Comparison of ENCODE assay signal across 8 cellular contexts in genomic region chr17:44898768-44899073, GRCh38. TPM values are rescaled to one million over a fixed set of nuclear protein-coding genes. Genes with fewer than 3 reads are reported as not detected.
A peak's percentile ranks its signal among the peaks of the same experiment; 100 is the strongest.
DNase-seq lines count a peak whose midpoint lies in the region; ATAC-seq and TF ChIP-seq lines count a peak whose summit lies in the region.

No MANE protein-coding gene starts in this region.

- TF ChIP-seq RAD21 in liver (IDR thresholded peaks at IDR 0.05): no peak

- TF ChIP-seq POLR2A in transverse colon (IDR thresholded peaks at IDR 0.05): no peak

- peak overlapping the region; percentile 84 for H3K4me3 Mint-ChIP-seq in Calu3 (ENCODE audit: low read depth, unreplicated experiment)

- BruUV-seq in Calu3 (replicated peaks; lab: Mats Ljungman, UMichigan): TSS peak; percentile 83

- peak overlapping the region; percentile 99 for H3K27ac Mint-ChIP-seq in Calu3 (ENCODE audit: unreplicated experiment)

- WGBS in liver: 0% methylated on average over 7 of the region's 7 CpGs
- 0 to 2% methylated on average over 4 to 7 of the region's 7 CpGs for WGBS in transverse colon (ENCODE audit: low coverage in 1 of 2), 2 donors

- H3K27me3 Mint-ChIP-seq in Calu3 (ENCODE audit: unreplicated experiment): no peaks in the 10 kb centered on the region

- intact Hi-C loops in Calu3 (cut with micrococcal nuclease; ENCODE audit: unreplicated experiment): no loop called here
- intact Hi-C loops in ascending aorta (cut with DNase I): loop anchor here (1.0 kb wide), 1 partner anchor 123 kb away; no protein-coding TSS in a partner anchor
- intact Hi-C loops in transverse colon (cut with DNase I; ENCODE audit: low total_unique reads): no loop called here

- CTCF ChIA-PET in Calu3 (lab: Charles Lee): interaction anchor here (0.6 to 2.7 kb wide), 8 partner anchors 12 to 305 kb away, joined by 3 to 17 read pairs (median 4); partner anchors contain the start of gene ACBD4

- H3K9me3 ChIP-seq in ascending aorta: no peaks in the 10 kb centered on the region
- no peaks in the 10 kb centered on the region for H3K9me3 ChIP-seq in liver (ENCODE audit: control insufficient read depth in 4 of 4, low read length in 3 of 4)
- no peaks in the 10 kb centered on the region for H3K9me3 ChIP-seq in transverse colon

- H3K36me3 ChIP-seq in KMS-11 (ENCODE audit: insufficient read depth) (peaks cover 4% of the 10 kb centered on the region; the same call in 1 of the 2 replicates), ascending aorta (peaks cover 6 to 10% of the 10 kb centered on the region in 2 donors), liver (ENCODE audit: control insufficient read depth in 4 of 4, insufficient read depth in 3 of 4, low read depth in 1 of 4, low read length in 3 of 4) (peaks cover 0 to 9% (median 6%) of the 10 kb centered on the region in 4 donors), transverse colon (peaks cover 0 to 7% (median 3%) of the 10 kb centered on the region in 4 donors)

- in situ Hi-C loops in transverse colon (cut with MboI; ENCODE audit: low pct_ligation_motif_present in 1 of 4, low pct_unique_long_range_greater_than_20kb in 1 of 4, low sequenced_read_pairs in 3 of 4): no loop called here

- H3K4me1 ChIP-seq in KMS-11 (ENCODE audit: low read depth, poor library complexity, severe bottlenecking) (peaks cover 22% of the 10 kb centered on the region), ascending aorta (peaks cover 0 to 15% of the 10 kb centered on the region in 2 donors), liver (ENCODE audit: control insufficient read depth in 4 of 4, insufficient read depth in 4 of 4, low read length in 3 of 4) (peaks cover 3 to 20% (median 19%) of the 10 kb centered on the region in 4 donors), transverse colon (peaks cover 10 to 28% (median 20%) of the 10 kb centered on the region in 4 donors)

- H3K27me3 ChIP-seq in KMS-11 (ENCODE audit: insufficient read depth, low read depth): peaks cover 4% of the 10 kb centered on the region; the same call in 1 of the 2 replicates
- H3K27me3 ChIP-seq in ascending aorta: no peaks in the 10 kb centered on the region
- no peaks in the 10 kb centered on the region for H3K27me3 ChIP-seq in liver (ENCODE audit: control insufficient read depth in 4 of 4, insufficient read depth in 4 of 4, low read length in 3 of 4)
- no peaks in the 10 kb centered on the region for H3K27me3 ChIP-seq in transverse colon

- peak overlapping the region; percentile 97 for H3K4me2 ChIP-seq in KMS-11

- TF ChIP-seq EP300 in transverse colon (IDR thresholded peaks at IDR 0.05; ENCODE audit: low read depth): no peak

- peak overlapping the region; percentile 92 for H2AFZ ChIP-seq in KMS-11 (ENCODE audit: low read depth)

- H3K9me3 Mint-ChIP-seq in Calu3 (ENCODE audit: low read depth, unreplicated experiment): no peaks in the 10 kb centered on the region

- peak; percentile 48 for DNase-seq in Calu3
- no peak for DNase-seq in ascending aorta (ENCODE audit: low spot score in 2 of 2)
- DNase-seq in transverse colon: no peak
- DNase-seq in caudate nucleus (lab: John Stamatoyannopoulos, UW): no peak
- DNase-seq in AG08395 (ENCODE audit: low spot score): no peak

- H3K4me1 Mint-ChIP-seq in Calu3 (ENCODE audit: low read depth, unreplicated experiment): peaks cover 19% of the 10 kb centered on the region

- peaks cover 35% of the 10 kb centered on the region for H3K36me3 Mint-ChIP-seq in Calu3 (ENCODE audit: insufficient read depth, unreplicated experiment)

- peak overlapping the region; percentile 98 for H3K27ac ChIP-seq in KMS-11
- H3K27ac ChIP-seq in ascending aorta: peak overlapping the region in 1 of 2 donors; percentile 96
- peak overlapping the region; percentile 98 to 99 for H3K27ac ChIP-seq in liver (ENCODE audit: low read depth in 1 of 2, low read length in 2 of 2)
- H3K27ac ChIP-seq in transverse colon: peak overlapping the region; percentile 86 to 93 (median 90)
- H3K27ac ChIP-seq in caudate nucleus (ENCODE audit: low read depth, low read length): no peak overlapping the region

- no peak for ATAC-seq in HG03469 (IDR thresholded peaks at IDR 0.05; ENCODE audit: unreplicated experiment)

- 0 out of 2 replicates have a peak, but pooled peaks cover 3% of the 10 kb centered on the region for H4K20me1 ChIP-seq in KMS-11 (ENCODE audit: insufficient read depth)

- peaks cover 46% of the 10 kb centered on the region for H3K79me2 ChIP-seq in KMS-11 (ENCODE audit: insufficient read depth, low read depth)

- peak overlapping the region; percentile 52 for H3K4me3 ChIP-seq in KMS-11 (IDR thresholded peaks at IDR 0.05; ENCODE audit: insufficient read depth, low read depth, low read length)
- H3K4me3 ChIP-seq in ascending aorta: peak overlapping the region; percentile 75 to 76
- peak overlapping the region; percentile 73 to 100 (median 80) for H3K4me3 ChIP-seq in liver (ENCODE audit: low read depth in 1 of 3, low read length in 3 of 3)
- peak overlapping the region; percentile 33 to 88 (median 64) for H3K4me3 ChIP-seq in transverse colon

- no peak for TF ChIP-seq CTCF in Calu3 (IDR thresholded peaks at IDR 0.05; ENCODE audit: unreplicated experiment)
- TF ChIP-seq CTCF in KMS-11 (conservative IDR thresholded peaks at IDR 0.05; ENCODE audit: low read depth, low read length): no peak
- no peak for TF ChIP-seq CTCF in ascending aorta (IDR thresholded peaks at IDR 0.05)
- no peak for TF ChIP-seq CTCF in liver (IDR thresholded peaks at IDR 0.05; ENCODE audit: low read depth, low read length, missing input control)
- TF ChIP-seq CTCF in transverse colon (IDR thresholded peaks at IDR 0.05): no peak

- H3K9ac ChIP-seq in KMS-11 (peak overlapping the region; percentile 98), liver (ENCODE audit: low read depth in 1 of 2, low read length in 2 of 2) (peak overlapping the region; percentile 39 to 93)

TF ChIP-seq in liver, 16 proteins besides CTCF, POLR2A, EP300 and RAD21 (continues in another document):
- TF ChIP-seq SP1 (IDR thresholded peaks at IDR 0.05) (no peak), NR2F2 (IDR thresholded peaks at IDR 0.05) (no peak), FOXA2 (IDR thresholded peaks at IDR 0.05) (no peak), YY1 (IDR thresholded peaks at IDR 0.05) (no peak), GABPA (IDR thresholded peaks at IDR 0.05 in 1 of 2, conservative IDR thresholded peaks at IDR 0.05 in 1 of 2) (no peak), RXRA (IDR thresholded peaks at IDR 0.05) (no peak), MAX (IDR thresholded peaks at IDR 0.05) (no peak), EGR1 (IDR thresholded peaks at IDR 0.05; ENCODE audit: low read depth in 2 of 2) (no peak), HNF4A (conservative IDR thresholded peaks at IDR 0.05) (no peak), JUND (IDR thresholded peaks at IDR 0.05) (no peak), TAF1 (conservative IDR thresholded peaks at IDR 0.05) (no peak), HNF4G (IDR thresholded peaks at IDR 0.05) (no peak), FOXA1 (IDR thresholded peaks at IDR 0.05) (no peak)
- TF ChIP-seq, protein P1, sequence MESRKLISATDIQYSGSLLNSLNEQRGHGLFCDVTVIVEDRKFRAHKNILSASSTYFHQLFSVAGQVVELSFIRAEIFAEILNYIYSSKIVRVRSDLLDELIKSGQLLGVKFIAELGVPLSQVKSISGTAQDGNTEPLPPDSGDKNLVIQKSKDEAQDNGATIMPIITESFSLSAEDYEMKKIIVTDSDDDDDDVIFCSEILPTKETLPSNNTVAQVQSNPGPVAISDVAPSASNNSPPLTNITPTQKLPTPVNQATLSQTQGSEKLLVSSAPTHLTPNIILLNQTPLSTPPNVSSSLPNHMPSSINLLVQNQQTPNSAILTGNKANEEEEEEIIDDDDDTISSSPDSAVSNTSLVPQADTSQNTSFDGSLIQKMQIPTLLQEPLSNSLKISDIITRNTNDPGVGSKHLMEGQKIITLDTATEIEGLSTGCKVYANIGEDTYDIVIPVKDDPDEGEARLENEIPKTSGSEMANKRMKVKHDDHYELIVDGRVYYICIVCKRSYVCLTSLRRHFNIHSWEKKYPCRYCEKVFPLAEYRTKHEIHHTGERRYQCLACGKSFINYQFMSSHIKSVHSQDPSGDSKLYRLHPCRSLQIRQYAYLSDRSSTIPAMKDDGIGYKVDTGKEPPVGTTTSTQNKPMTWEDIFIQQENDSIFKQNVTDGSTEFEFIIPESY (IDR thresholded peaks at IDR 0.05): no peak
- TF ChIP-seq, protein P2, sequence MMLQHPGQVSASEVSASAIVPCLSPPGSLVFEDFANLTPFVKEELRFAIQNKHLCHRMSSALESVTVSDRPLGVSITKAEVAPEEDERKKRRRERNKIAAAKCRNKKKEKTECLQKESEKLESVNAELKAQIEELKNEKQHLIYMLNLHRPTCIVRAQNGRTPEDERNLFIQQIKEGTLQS (IDR thresholded peaks at IDR 0.05): no peak

RNA-seq across cellular contexts. Expression of gene EFTUD2, which starts 0.5 kb away (rescaled TPM):
- total RNA-seq in Calu3 (2022) (197 and 202 TPM in 2 replicates), ascending aorta (126 TPM), liver (10 to 100 TPM; 45.8 to 84.3 TPM), transverse colon (100 to 1,000 TPM in 1 of 4 donors, 10 to 100 TPM in 3; 37.4 to 136 (median 65.4) TPM)
- 10 to 100 TPM; 19.8 to 20.9 TPM for polyA plus RNA-seq in liver

RNA-seq across cellular contexts. Expression of gene GFAP, which starts 16.6 kb away (rescaled TPM):
- not detected in 2 replicates for total RNA-seq in Calu3 (2022)
- total RNA-seq in ascending aorta: 1.7 TPM
- under 1 TPM; 0.33 to 0.42 TPM for total RNA-seq in liver
- under 1 TPM in 1 of 2 donors, not detected in 1; 0.24 TPM for polyA plus RNA-seq in liver
- total RNA-seq in transverse colon: under 1 TPM in 1 of 4 donors, not detected in 3; 0.68 TPM

RNA-seq across cellular contexts. Expression of gene KIF18B, which starts 48.9 kb away (rescaled TPM):
- total RNA-seq in Calu3 (2022) (72.8 and 84.6 TPM in 2 replicates), ascending aorta (not detected), liver (10 to 100 TPM in 1 of 2 donors, under 1 TPM in 1; under 0.01 to 11.9 TPM), transverse colon (1 to 10 TPM in 3 of 4 donors, under 1 TPM in 1; 0.82 to 7.6 (median 3.7) TPM)
- under 1 TPM; 0.10 to 0.87 TPM for polyA plus RNA-seq in liver

RNA-seq across cellular contexts. Expression of gene HIGD1B, which starts 51.0 kb away (rescaled TPM):
- total RNA-seq in Calu3 (2022): not detected in 2 replicates
- total RNA-seq in ascending aorta: not detected
- total RNA-seq in liver: not detected
- under 1 TPM; 0.28 to 0.43 TPM for polyA plus RNA-seq in liver
- total RNA-seq in transverse colon: under 1 TPM in 1 of 4 donors, not detected in 3; 0.96 TPM
